Comparison of ENCODE assay signal across 20 cellular contexts in genomic region chr14:89400529-89400928, GRCh38. TPM values are rescaled to one million over a fixed set of nuclear protein-coding genes. Genes with fewer than 3 reads are reported as not detected.
DNase-seq lines count a peak whose midpoint lies in the region; ATAC-seq and TF ChIP-seq lines count a peak whose summit lies in the region.
"Had no signal": no experiment of that assay in that cellular context is flagged by ENCODE, and none has a peak within 500 bp of the region (broad histone marks: within the 10 kb centered on the region; RNA-seq: fewer than 3 reads in every experiment).

No MANE protein-coding gene starts in this region.

- H3K27ac Mint-ChIP-seq in CD8-positive, alpha-beta T cell, result peak overlapping the region; percentile 77
- peak overlapping the region; percentile 80 for H3K27ac Mint-ChIP-seq in endothelial cell (ENCODE audit: unreplicated experiment)
- peak overlapping the region; percentile 22 for H3K27ac Mint-ChIP-seq in progenitor cell of endocrine pancreas
- H3K27ac Mint-ChIP-seq: activated CD4-positive, alpha-beta memory T cell treated with anti-CD3 and anti-CD28 coated beads for 36 hours; T-helper 1 cell treated with Interleukin-12 subunit alpha and Interleukin-12 subunit beta and Interleukin-4 antibody, amounts not matched to agents 30 μg/mL and 1 μg/mL, for 36 hours had no signal

- H3K27ac ChIP-seq in CD8-positive, alpha-beta T cell (ENCODE audit: low read depth, low read length), result no peak overlapping the region
- no peak overlapping the region for H3K27ac ChIP-seq in RWPE2 (ENCODE audit: poor library complexity, severe bottlenecking)
- H3K27ac ChIP-seq: body of pancreas, neutrophil had no signal

- H3K9me3 ChIP-seq in CD8-positive, alpha-beta T cell (ENCODE audit: low read length), result no peaks in the 10 kb centered on the region
- H3K9me3 ChIP-seq in RWPE2 (ENCODE audit: severe bottlenecking), result no peaks in the 10 kb centered on the region
- H3K9me3 ChIP-seq: body of pancreas, neutrophil, spleen had no signal

- TF ChIP-seq CTCF in CD8-positive, alpha-beta T cell (IDR thresholded peaks at IDR 0.05), result no peak
- TF ChIP-seq CTCF in RWPE2 (IDR thresholded peaks at IDR 0.05; ENCODE audit: poor library complexity, severe bottlenecking) (no peak), endothelial cell (IDR thresholded peaks at IDR 0.05; ENCODE audit: unreplicated experiment) (no peak), progenitor cell of endocrine pancreas (IDR thresholded peaks at IDR 0.05; ENCODE audit: unreplicated experiment) (no peak)

- no peaks in the 10 kb centered on the region for H3K9me3 Mint-ChIP-seq in CD8-positive, alpha-beta T cell
- H3K9me3 Mint-ChIP-seq in endothelial cell (ENCODE audit: unreplicated experiment) (no peaks in the 10 kb centered on the region), progenitor cell of endocrine pancreas (ENCODE audit: low read depth) (no peaks in the 10 kb centered on the region)
- H3K9me3 Mint-ChIP-seq: activated CD4-positive, alpha-beta memory T cell treated with anti-CD3 and anti-CD28 coated beads for 36 hours; T-helper 1 cell treated with Interleukin-12 subunit alpha and Interleukin-12 subunit beta and Interleukin-4 antibody, amounts not matched to agents 30 μg/mL and 1 μg/mL, for 36 hours had no signal

- intact Hi-C loops in CD8-positive, alpha-beta T cell (cut with DNase I, micrococcal nuclease), result no loop called here

- no peaks in the 10 kb centered on the region for H3K27me3 ChIP-seq in CD8-positive, alpha-beta T cell (ENCODE audit: insufficient read depth, low read length)
- no peaks in the 10 kb centered on the region for H3K27me3 ChIP-seq in RWPE2 (ENCODE audit: insufficient read depth, poor library complexity, severe bottlenecking)
- H3K27me3 ChIP-seq: body of pancreas, neutrophil, spleen had no signal

- no peaks in the 10 kb centered on the region for H3K27me3 Mint-ChIP-seq in CD8-positive, alpha-beta T cell (ENCODE audit: low read depth)
- H3K27me3 Mint-ChIP-seq in endothelial cell (ENCODE audit: unreplicated experiment) (peaks cover 5% of the 10 kb centered on the region), progenitor cell of endocrine pancreas (peaks cover 13% of the 10 kb centered on the region)
- H3K27me3 Mint-ChIP-seq: activated CD4-positive, alpha-beta memory T cell treated with anti-CD3 and anti-CD28 coated beads for 36 hours had no signal

- peaks cover 76% of the 10 kb centered on the region for H3K4me1 Mint-ChIP-seq in CD8-positive, alpha-beta T cell (ENCODE audit: low read depth)
- H3K4me1 Mint-ChIP-seq in endothelial cell (ENCODE audit: unreplicated experiment) (peaks cover 22% of the 10 kb centered on the region), progenitor cell of endocrine pancreas (ENCODE audit: low read depth) (no peaks in the 10 kb centered on the region)

- H3K4me3 Mint-ChIP-seq in CD8-positive, alpha-beta T cell, result no peak overlapping the region
- no peak overlapping the region for H3K4me3 Mint-ChIP-seq in endothelial cell (ENCODE audit: unreplicated experiment)
- no peak overlapping the region for H3K4me3 Mint-ChIP-seq in progenitor cell of endocrine pancreas (ENCODE audit: low read depth)
- H3K4me3 Mint-ChIP-seq: activated CD4-positive, alpha-beta memory T cell treated with anti-CD3 and anti-CD28 coated beads for 36 hours; T-helper 1 cell treated with Interleukin-12 subunit alpha and Interleukin-12 subunit beta and Interleukin-4 antibody, amounts not matched to agents 30 μg/mL and 1 μg/mL, for 36 hours had no signal

- H3K36me3 Mint-ChIP-seq in CD8-positive, alpha-beta T cell, result peaks cover 36% of the 10 kb centered on the region
- H3K36me3 Mint-ChIP-seq in endothelial cell (ENCODE audit: low read depth, unreplicated experiment) (peaks cover 20% of the 10 kb centered on the region), progenitor cell of endocrine pancreas (ENCODE audit: insufficient read depth) (peaks cover 6% of the 10 kb centered on the region)

- DNase-seq in CD8-positive, alpha-beta T cell, result no peak
- peak; percentile 12 for DNase-seq in RWPE2 (ENCODE audit: low spot score)
- DNase-seq in endothelial cell (ENCODE audit: low spot score), result no peak
- DNase-seq in progenitor cell of endocrine pancreas (ENCODE audit: low spot score, unreplicated experiment), result no peak
- no peak for DNase-seq in NCI-H146 (lab: John Stamatoyannopoulos, UW)
- no peak for DNase-seq in DMS53 (lab: John Stamatoyannopoulos, UW)
- no peak for DNase-seq in DMS53 treated with DMSO at 0.1 percent for 48 hours (lab: John Stamatoyannopoulos, UW; ENCODE audit: unreplicated experiment)
- DNase-seq: activated CD4-positive, alpha-beta memory T cell treated with anti-CD3 and anti-CD28 coated beads for 36 hours; activated naive CD4-positive, alpha-beta T cell treated with anti-CD3 and anti-CD28 coated beads, Interleukin-2, amount 50 U/mL, for 16 hours; body of pancreas; left colon; midbrain; MM.1S; NCI-H69; OCI-M1; SHP77 treated with DMSO at 0.1 percent for 48 hours; spleen; stimulated activated CD4-positive, alpha-beta T cell treated with anti-CD3 and anti-CD28 coated beads, Interleukin-4, amount 100 ng/mL, for 24 hours had no signal

- POLR2A ChIA-PET in CD8-positive, alpha-beta T cell (lab: Charles Lee), result no interaction called here

- H3K4me1 ChIP-seq in CD8-positive, alpha-beta T cell (ENCODE audit: insufficient read depth, low read length), result peaks cover 10% of the 10 kb centered on the region
- H3K4me1 ChIP-seq in RWPE2 (ENCODE audit: insufficient read depth, poor library complexity, severe bottlenecking), result no peaks in the 10 kb centered on the region
- H3K4me1 ChIP-seq: body of pancreas had no signal

- no peak for ATAC-seq in CD8-positive, alpha-beta T cell
- ATAC-seq in RWPE2 (ENCODE audit: low read depth), result no peak
- ATAC-seq: left colon had no signal

- CTCF ChIA-PET in CD8-positive, alpha-beta T cell (lab: Charles Lee), result interaction anchor here (1.5 kb wide), 1 partner anchor 222 kb away, joined by 3 read pairs; no protein-coding TSS in a partner anchor

- peaks cover 4% of the 10 kb centered on the region for H3K36me3 ChIP-seq in CD8-positive, alpha-beta T cell (ENCODE audit: insufficient read depth, low read length)
- H3K36me3 ChIP-seq in RWPE2 (ENCODE audit: low read depth), result no peaks in the 10 kb centered on the region

- no peak overlapping the region for H3K4me3 ChIP-seq in CD8-positive, alpha-beta T cell (ENCODE audit: low read depth, low read length)
- H3K4me3 ChIP-seq in RWPE2 (ENCODE audit: severe bottlenecking), result no peak overlapping the region
- H3K4me3 ChIP-seq: body of pancreas, spleen had no signal

RNA-seq across cellular contexts. Expression of gene FOXN3, which starts 16.5 kb away (rescaled TPM):
- total RNA-seq in CD8-positive, alpha-beta T cell, result 100 to 1,000 TPM; 134 to 139 TPM
- total RNA-seq in endothelial cell (ENCODE audit: unreplicated experiment), result 108 TPM
- 25.8 and 34.9 TPM in 2 replicates for total RNA-seq in progenitor cell of endocrine pancreas

Comparison
In these comparisons a context has a peak if more than half of its experiments do, and no peak if none do; other contexts are left out.
1. H3K27ac Mint-ChIP-seq: peak in every context shown above with its lines; median percentile 80 in endothelial cell; 77 in CD8-positive, alpha-beta T cell; 22 in progenitor cell of endocrine pancreas.